1 cellular context compared by ENCODE assay signal in the genomic region with DNA sequence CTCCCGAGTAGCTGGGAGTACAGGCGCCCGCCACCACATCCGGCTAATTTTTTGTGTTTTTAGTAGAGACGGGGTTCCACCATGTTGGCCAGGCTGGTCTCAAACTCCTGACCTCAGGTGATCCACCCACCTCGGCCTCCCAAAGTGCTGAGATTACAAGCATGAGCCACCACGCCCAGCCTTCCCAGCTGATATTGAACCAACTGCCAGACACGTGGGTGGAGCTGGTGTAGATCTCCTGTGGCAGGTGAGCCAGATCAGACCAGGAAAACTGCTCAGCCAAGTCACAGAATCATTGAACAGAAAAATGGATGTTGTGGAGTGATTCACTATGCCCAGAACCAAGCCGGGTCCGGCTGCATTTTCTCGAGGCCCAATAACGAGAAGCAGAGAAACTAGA.
A peak's percentile ranks its signal among the peaks of the same experiment; 100 is the strongest.
TF ChIP-seq lines count a peak whose summit lies in the region.

No MANE protein-coding gene starts in this region.

TF ChIP-seq in K562, 482 proteins besides CTCF, POLR2A, EP300 and RAD21:
- 0 out of 2 replicates have a peak, but pooled peaks have one; percentile 11 for TF ChIP-seq EGR1 (conservative IDR thresholded peaks at IDR 0.05)
